Comparison of ENCODE assay signal across 30 cellular contexts in genomic region chr2:128054104-128054503, GRCh38.
"Had no signal": no experiment of that assay in that cellular context is flagged by ENCODE, and none has a peak within 500 bp of the region (broad histone marks: within the 10 kb centered on the region; RNA-seq: fewer than 3 reads in every experiment).

No MANE protein-coding gene starts in this region.

- H3K4me1 ChIP-seq: body of pancreas, breast epithelium, colonic mucosa, foreskin keratinocyte, gastrocnemius medialis, heart left ventricle had no signal

- DNase-seq: activated B cell treated with CpG ODN at 0.5 μM for 24 hours; activated CD4-positive, alpha-beta T cell treated with anti-CD3 and anti-CD28 coated beads for 48 hours; activated CD4-positive, alpha-beta T cell treated with anti-CD3 and anti-CD28 coated beads, Interleukin-2, amount 50 U/mL, for 1 hour; activated CD4-positive, alpha-beta T cell treated with anti-CD3 and anti-CD28 coated beads, Interleukin-2, amount 50 U/mL, for 48 hours; activated CD8-positive, alpha-beta memory T cell treated with anti-CD3 and anti-CD28 coated beads for 24 hours; activated CD8-positive, alpha-beta T cell treated with anti-CD3 and anti-CD28 coated beads for 36 hours; activated effector memory CD4-positive, alpha-beta T cell treated with anti-CD3 and anti-CD28 coated beads, Interleukin-2, amount 50 U/mL, for 16 hours; activated naive CD4-positive, alpha-beta T cell treated with anti-CD3 and anti-CD28 coated beads for 36 hours; activated naive CD8-positive, alpha-beta T cell treated with anti-CD3 and anti-CD28 coated beads for 36 hours; activated naive CD8-positive, alpha-beta T cell treated with anti-CD3 and anti-CD28 coated beads, Interleukin-2, amount 50 U/mL, for 24 hours; activated T-cell treated with anti-CD3 and anti-CD28 coated beads, Interleukin-2, amount 50 U/mL, for 1 hour; activated T-cell treated with anti-CD3 and anti-CD28 coated beads, Interleukin-2, amount 50 U/mL, for 48 hours; adrenal gland; amygdala; aorta; body of pancreas; central memory CD4-positive, alpha-beta T cell; cerebellar nuclear complex; colonic mucosa; effector CD8-positive, alpha-beta T cell; foreskin keratinocyte; gastrocnemius medialis; glutamatergic neuron; heart left ventricle; T-helper 2 cell had no signal

- H3K9me3 ChIP-seq: adrenal gland, body of pancreas, colonic mucosa, gastrocnemius medialis had no signal

- H3K4me3 ChIP-seq: adrenal gland, body of pancreas, breast epithelium, cardiac muscle cell, colonic mucosa, gastrocnemius medialis, heart left ventricle had no signal

- ATAC-seq: activated CD4-positive, CD25-positive, alpha-beta regulatory T cell treated with anti-CD3 and anti-CD28 coated beads, Interleukin-2, amount 50 U/mL, for 24 hours; activated CD8-positive, alpha-beta T cell treated with anti-CD3 and anti-CD28 coated beads for 36 hours; activated naive CD8-positive, alpha-beta T cell treated with anti-CD3 and anti-CD28 coated beads, Interleukin-2, amount 50 U/mL, for 24 hours; body of pancreas; esophagus mucosa; foreskin keratinocyte; gastrocnemius medialis; heart left ventricle had no signal

- H3K27ac ChIP-seq: adrenal gland, body of pancreas, breast epithelium, cardiac muscle cell, colonic mucosa, foreskin keratinocyte, gastrocnemius medialis, heart left ventricle, VCaP had no signal

- H3K27me3 ChIP-seq: adrenal gland, body of pancreas, breast epithelium, cardiac muscle cell, colonic mucosa, gastrocnemius medialis had no signal

- H3K36me3 ChIP-seq: adrenal gland, breast epithelium, cardiac muscle cell, colonic mucosa, gastrocnemius medialis, heart left ventricle had no signal
